ENCODE assay signal across 8 cellular contexts in genomic region chr11:61793829-61794204, GRCh38. TPM values are rescaled to one million over a fixed set of nuclear protein-coding genes. Genes with fewer than 3 reads are reported as not detected.
DNase-seq lines count a peak whose midpoint lies in the region; ATAC-seq and TF ChIP-seq lines count a peak whose summit lies in the region.

No MANE protein-coding gene starts in this region.

- no peaks in the 10 kb centered on the region for H3K27me3 Mint-ChIP-seq in activated T-cell treated with anti-CD3 and anti-CD28 coated beads, Interleukin-2, amount 50 U/mL, for 72 hours (ENCODE audit: low read depth)

- peaks cover 56% of the 10 kb centered on the region for H3K4me1 Mint-ChIP-seq in activated T-cell treated with anti-CD3 and anti-CD28 coated beads, Interleukin-2, amount 50 U/mL, for 72 hours (ENCODE audit: low read depth)
- peaks cover 37% of the 10 kb centered on the region for H3K4me1 Mint-ChIP-seq in stimulated activated effector memory CD8-positive, alpha-beta T cell treated with anti-CD3 and anti-CD28 coated beads, Interleukin-12 subunit alpha, Interleukin-12 subunit beta, amount 100 ng/mL, for 72 hours

- TF ChIP-seq CTCF in fibroblast of pulmonary artery (IDR thresholded peaks at IDR 0.05; ENCODE audit: low read length, missing control alignments) = no peak

- peak overlapping the region; percentile 97; the same call in 1 of the 2 replicates for H3K27ac ChIP-seq in SK-N-MC

- peaks cover 59% of the 10 kb centered on the region for H3K36me3 ChIP-seq in SK-N-MC (ENCODE audit: insufficient read depth, low read length)

- ATAC-seq in activated T-cell treated with anti-CD3 and anti-CD28 coated beads, Interleukin-2, amount 50 U/mL, for 72 hours (replicated peaks in 1 of 2) = no peak
- ATAC-seq in stimulated activated effector memory CD8-positive, alpha-beta T cell treated with anti-CD3 and anti-CD28 coated beads, Interleukin-12 subunit alpha, Interleukin-12 subunit beta, amount 100 ng/mL, for 72 hours = no peak
- no peak for ATAC-seq in HG03378 (IDR thresholded peaks at IDR 0.05; ENCODE audit: unreplicated experiment)

- H3K9me3 Mint-ChIP-seq in activated T-cell treated with anti-CD3 and anti-CD28 coated beads, Interleukin-2, amount 50 U/mL, for 72 hours = no peaks in the 10 kb centered on the region
- H3K9me3 Mint-ChIP-seq in stimulated activated effector memory CD8-positive, alpha-beta T cell treated with anti-CD3 and anti-CD28 coated beads, Interleukin-12 subunit alpha, Interleukin-12 subunit beta, amount 100 ng/mL, for 72 hours = no peaks in the 10 kb centered on the region

- peaks cover 11 to 30% of the 10 kb centered on the region in 2 donors for H3K36me3 Mint-ChIP-seq in activated T-cell treated with anti-CD3 and anti-CD28 coated beads, Interleukin-2, amount 50 U/mL, for 72 hours (ENCODE audit: insufficient read depth in 2 of 2)
- peaks cover 98% of the 10 kb centered on the region for H3K36me3 Mint-ChIP-seq in stimulated activated effector memory CD8-positive, alpha-beta T cell treated with anti-CD3 and anti-CD28 coated beads, Interleukin-12 subunit alpha, Interleukin-12 subunit beta, amount 100 ng/mL, for 72 hours

- DNase-seq in activated T-cell treated with anti-CD3 and anti-CD28 coated beads, Interleukin-2, amount 50 U/mL, for 72 hours = no peak
- DNase-seq in activated T-cell treated with anti-CD3 and anti-CD28 coated beads for 4 hours (no peak), SK-N-MC (ENCODE audit: low read depth, low spot score) (no peak), fibroblast of pulmonary artery (ENCODE audit: low read depth) (no peak), NCI-H1694 (lab: John Stamatoyannopoulos, UW) (no peak), hypothalamus (lab: John Stamatoyannopoulos, UW) (no peak)
- no peak for DNase-seq in stimulated activated effector memory CD8-positive, alpha-beta T cell treated with anti-CD3 and anti-CD28 coated beads, Interleukin-12 subunit alpha, Interleukin-12 subunit beta, amount 100 ng/mL, for 72 hours (ENCODE audit: low spot score in 2 of 2)

- H3K4me3 ChIP-seq in SK-N-MC (peak overlapping the region; percentile 97), fibroblast of pulmonary artery (replicated peaks; ENCODE audit: low read depth, low read length) (peak overlapping the region; percentile 78)

- H3K27ac Mint-ChIP-seq in activated T-cell treated with anti-CD3 and anti-CD28 coated beads, Interleukin-2, amount 50 U/mL, for 72 hours = peak overlapping the region; percentile 90
- H3K27ac Mint-ChIP-seq in stimulated activated effector memory CD8-positive, alpha-beta T cell treated with anti-CD3 and anti-CD28 coated beads, Interleukin-12 subunit alpha, Interleukin-12 subunit beta, amount 100 ng/mL, for 72 hours = peak overlapping the region; percentile 100

- no peaks in the 10 kb centered on the region for H3K9me3 ChIP-seq in SK-N-MC (ENCODE audit: low read depth, low read length)

- peak overlapping the region; percentile 95 for H3K9ac ChIP-seq in SK-N-MC (ENCODE audit: insufficient read length)

- peak overlapping the region; percentile 97 to 98 for H3K4me3 Mint-ChIP-seq in activated T-cell treated with anti-CD3 and anti-CD28 coated beads, Interleukin-2, amount 50 U/mL, for 72 hours
- H3K4me3 Mint-ChIP-seq in stimulated activated effector memory CD8-positive, alpha-beta T cell treated with anti-CD3 and anti-CD28 coated beads, Interleukin-12 subunit alpha, Interleukin-12 subunit beta, amount 100 ng/mL, for 72 hours = peak overlapping the region; percentile 96

RNA-seq across cellular contexts. Expression of gene FEN1, which starts 1.1 kb away (rescaled TPM):
- total RNA-seq in activated T-cell treated with anti-CD3 and anti-CD28 coated beads, Interleukin-2, amount 50 U/mL, for 72 hours = 10 to 100 TPM; 55.4 to 64.7 TPM

RNA-seq across cellular contexts. Expression of gene TMEM258, which starts 1.4 kb away (rescaled TPM):
- 100 to 1,000 TPM; 146 to 169 TPM for total RNA-seq in activated T-cell treated with anti-CD3 and anti-CD28 coated beads, Interleukin-2, amount 50 U/mL, for 72 hours

RNA-seq across cellular contexts. Expression of gene FADS1, which starts 23.0 kb away (rescaled TPM):
- total RNA-seq in activated T-cell treated with anti-CD3 and anti-CD28 coated beads, Interleukin-2, amount 50 U/mL, for 72 hours = 10 to 100 TPM in 1 of 2 donors, 1 to 10 TPM in 1; 8.5 to 17.7 TPM

RNA-seq across cellular contexts. Expression of gene FADS2, which starts 34.3 kb away (rescaled TPM):
- 10 to 100 TPM; 23.3 to 70.4 TPM for total RNA-seq in activated T-cell treated with anti-CD3 and anti-CD28 coated beads, Interleukin-2, amount 50 U/mL, for 72 hours

RNA-seq across cellular contexts. Expression of gene MYRF, which starts 41.4 kb away (rescaled TPM):
- total RNA-seq in activated T-cell treated with anti-CD3 and anti-CD28 coated beads, Interleukin-2, amount 50 U/mL, for 72 hours = 1 to 10 TPM; 2.2 to 2.9 TPM
